In genomic region chrX:107725761-107726555, GRCh38 we compare ENCODE assay signal across 1 cellular context.
TF ChIP-seq lines count a peak whose summit lies in the region.

No MANE protein-coding gene starts in this region.

TF ChIP-seq in A549, 52 proteins besides CTCF, POLR2A, EP300 and RAD21 (continued from another document):
- no peak for TF ChIP-seq ZNF302 (CRISPR knock-in tag; IDR thresholded peaks at IDR 0.05)
- TF ChIP-seq FOSB (CRISPR knock-in tag; IDR thresholded peaks at IDR 0.05), result no peak
- TF ChIP-seq ZSCAN20 (CRISPR knock-in tag; IDR thresholded peaks at IDR 0.05), result no peak
- TF ChIP-seq E2F6 (IDR thresholded peaks at IDR 0.05; ENCODE audit: borderline replicate concordance, low read depth), result no peak
- no peak for TF ChIP-seq HES2 (IDR thresholded peaks at IDR 0.05)
- TF ChIP-seq KDM1A (IDR thresholded peaks at IDR 0.05; ENCODE audit: low read depth), result no peak
- no peak for TF ChIP-seq MAFK (IDR thresholded peaks at IDR 0.05; ENCODE audit: partially characterized antibody)
